33 cellular contexts compared by ENCODE assay signal in the genomic region with DNA sequence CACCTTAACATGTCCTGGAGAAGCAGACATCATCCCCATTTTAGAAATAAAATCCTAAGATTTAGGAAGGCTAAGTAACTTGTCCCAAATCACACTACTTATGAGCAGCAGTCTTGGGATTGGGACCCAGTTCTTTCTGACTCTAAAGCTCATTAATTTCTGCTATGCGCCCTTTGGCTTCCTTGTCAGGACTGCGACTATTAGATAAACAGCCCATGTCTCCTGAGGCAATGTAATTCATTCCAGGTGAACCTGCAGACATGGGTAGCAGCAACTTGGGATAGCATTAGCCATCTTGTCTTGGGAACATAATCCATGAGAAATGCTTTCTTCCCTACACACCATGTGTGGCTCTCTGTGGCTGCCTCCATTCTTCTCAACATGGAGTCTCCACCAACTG. TPM values are rescaled to one million over a fixed set of nuclear protein-coding genes. Genes with fewer than 3 reads are reported as not detected.
A peak's percentile ranks its signal among the peaks of the same experiment; 100 is the strongest.
DNase-seq lines count a peak whose midpoint lies in the region; ATAC-seq and TF ChIP-seq lines count a peak whose summit lies in the region.
"Had no signal": no experiment of that assay in that cellular context is flagged by ENCODE, and none has a peak within 500 bp of the region (broad histone marks: within the 10 kb centered on the region; RNA-seq: fewer than 3 reads in every experiment).

No MANE protein-coding gene starts in this region.

- dilution Hi-C loops in IMR-90 (cut with HindIII; ENCODE audit: low sequenced_read_pairs, unreplicated experiment), result no loop called here

- no peaks in the 10 kb centered on the region for H3K27me3 Mint-ChIP-seq in HFFc6 (ENCODE audit: insufficient read depth)
- H3K27me3 Mint-ChIP-seq: B cell; CD4-positive, alpha-beta T cell; CD4-positive, CD25-positive, alpha-beta regulatory T cell had no signal

- peaks cover 11% of the 10 kb centered on the region for H3K4me1 ChIP-seq in IMR-90 (ENCODE audit: control insufficient read depth, insufficient read depth, low read length)
- H3K4me1 ChIP-seq in trophoblast cell (ENCODE audit: control insufficient read depth in 1 of 2, insufficient read depth in 2 of 2, low read length in 2 of 2), result peaks cover 4 to 13% of the 10 kb centered on the region in 2 experiments
- H3K4me1 ChIP-seq: BLaER1; BLaER1 treated with 17β-estradiol and CSF1 and Interleukin-3, amounts not matched to agents 10 nM and 100 nM had no signal

- no peaks in the 10 kb centered on the region for H3K79me2 ChIP-seq in trophoblast cell (ENCODE audit: control insufficient read depth, insufficient read depth, low read length, poor library complexity)

- no peak overlapping the region for H3K4me3 Mint-ChIP-seq in HFFc6
- H3K4me3 Mint-ChIP-seq: B cell; CD14-positive monocyte; CD4-positive, alpha-beta memory T cell; CD4-positive, alpha-beta T cell; CD4-positive, CD25-positive, alpha-beta regulatory T cell; CD8-positive, alpha-beta memory T cell; CD8-positive, alpha-beta T cell had no signal

- ATAC-seq in IMR-90 (ENCODE audit: low read depth) (no peak), HG03457 (IDR thresholded peaks at IDR 0.05; ENCODE audit: unreplicated experiment) (no peak), left ventricle myocardium superior (no peak)
- ATAC-seq: A549; CD8-positive, alpha-beta T cell had no signal

- POLR2A ChIA-PET in IMR-90 (lab: Charles Lee; ENCODE audit: unreplicated experiment), result no interaction called here

- H4K8ac ChIP-seq in IMR-90 (ENCODE audit: low read depth in 2 of 2, low read length in 2 of 2), result no peak overlapping the region
- H4K8ac ChIP-seq in trophoblast cell (ENCODE audit: low read depth, low read length), result no peak overlapping the region

- H3K9me1 ChIP-seq in IMR-90 (ENCODE audit: insufficient read depth, low read length), result peaks cover 16% of the 10 kb centered on the region

- H3K9ac ChIP-seq in IMR-90 (ENCODE audit: low read depth, low read length) (no peak overlapping the region), trophoblast cell (ENCODE audit: low read length) (no peak overlapping the region)
- H3K9ac ChIP-seq: BLaER1; BLaER1 treated with 17β-estradiol and CSF1 and Interleukin-3, amounts not matched to agents 10 nM and 100 nM had no signal

- H4K20me1 ChIP-seq in IMR-90 (ENCODE audit: insufficient read depth, low read length), result no peaks in the 10 kb centered on the region
- H4K20me1 ChIP-seq: BLaER1; BLaER1 treated with 17β-estradiol and CSF1 and Interleukin-3, amounts not matched to agents 10 nM and 100 nM had no signal

- no peak for TF ChIP-seq CTCF in HFFc6 (IDR thresholded peaks at IDR 0.05)
- TF ChIP-seq CTCF in IMR-90 (conservative IDR thresholded peaks at IDR 0.05; ENCODE audit: low read depth, low read length), result no peak

- peak overlapping the region; percentile 30 for H2BK12ac ChIP-seq in trophoblast cell (ENCODE audit: low read length)

- peak overlapping the region; percentile 83; the same call in 1 of the 2 replicates for H3K27ac Mint-ChIP-seq in HFFc6
- H3K27ac Mint-ChIP-seq: B cell; CD14-positive monocyte; CD4-positive, alpha-beta T cell; CD4-positive, CD25-positive, alpha-beta regulatory T cell; CD8-positive, alpha-beta memory T cell; CD8-positive, alpha-beta T cell had no signal

- no peaks in the 10 kb centered on the region for H3K9me3 ChIP-seq in IMR-90 (ENCODE audit: control insufficient read depth, insufficient read depth, low read length)
- no peaks in the 10 kb centered on the region for H3K9me3 ChIP-seq in trophoblast cell (ENCODE audit: insufficient read depth, low read depth, low read length)
- H3K9me3 ChIP-seq: A549; BE2C; BLaER1; BLaER1 treated with 17β-estradiol and CSF1 and Interleukin-3, amounts not matched to agents 10 nM and 100 nM; Caco-2 had no signal

- BruUV-seq in IMR-90 (replicated peaks; lab: Mats Ljungman, UMichigan), result no TSS peak

- H3K14ac ChIP-seq in IMR-90 (replicated peaks; ENCODE audit: low read depth, low read length) (0 out of 2 replicates have a peak overlapping the region, but pooled peaks have one; percentile 2), trophoblast cell (ENCODE audit: low read length) (no peak overlapping the region)

- H2AK5ac ChIP-seq in IMR-90 (ENCODE audit: low read depth, low read length), result peak overlapping the region; percentile 80; the same call in 1 of the 2 replicates
- H2AK5ac ChIP-seq in trophoblast cell (ENCODE audit: low read length), result peak overlapping the region; percentile 51

- CTCF ChIA-PET in IMR-90 (lab: Yijun Ruan, JAX), result no interaction called here

- peak overlapping the region; percentile 30; the same call in 1 of the 3 replicates for H2BK15ac ChIP-seq in IMR-90 (ENCODE audit: low read depth, low read length)

- no peak overlapping the region for H2AK9ac ChIP-seq in IMR-90 (replicated peaks; ENCODE audit: low read depth, low read length, poor library complexity)

- no peak for TF ChIP-seq POLR2A in IMR-90 (IDR thresholded peaks at IDR 0.05; ENCODE audit: low read depth, low read length)

- no peaks in the 10 kb centered on the region for H3K9me3 Mint-ChIP-seq in HFFc6
- H3K9me3 Mint-ChIP-seq: CD4-positive, alpha-beta memory T cell; CD4-positive, alpha-beta T cell; CD4-positive, CD25-positive, alpha-beta regulatory T cell; CD8-positive, alpha-beta memory T cell; CD8-positive, alpha-beta T cell had no signal

- H3K4ac ChIP-seq in IMR-90 (ENCODE audit: low read depth, low read length) (0 out of 2 replicates have a peak overlapping the region, but pooled peaks have one; percentile 41), trophoblast cell (ENCODE audit: low read depth, low read length) (no peak overlapping the region)

- no peak overlapping the region for H3K4me3 ChIP-seq in IMR-90 (ENCODE audit: insufficient read depth, low read depth, low read length)
- H3K4me3 ChIP-seq in trophoblast cell (ENCODE audit: low read depth, low read length), result no peak overlapping the region
- H3K4me3 ChIP-seq: A549; BLaER1; BLaER1 treated with 17β-estradiol and CSF1 and Interleukin-3, amounts not matched to agents 10 nM and 100 nM had no signal

- H3K23ac ChIP-seq in IMR-90 (ENCODE audit: low read depth, low read length) (peak overlapping the region; percentile 9; the same call in 1 of the 2 replicates), trophoblast cell (ENCODE audit: low read length) (no peak overlapping the region)

- H2AFZ ChIP-seq in IMR-90 (replicated peaks; ENCODE audit: low read length, poor library complexity) (no peak overlapping the region), trophoblast cell (ENCODE audit: insufficient read depth, low read length, poor library complexity) (no peak overlapping the region)

- H2BK5ac ChIP-seq in IMR-90 (ENCODE audit: low read depth, low read length, poor library complexity, severe bottlenecking), result no peak overlapping the region
- H2BK5ac ChIP-seq in trophoblast cell (ENCODE audit: low read depth, low read length, poor library complexity), result no peak overlapping the region

- H3K4me2 ChIP-seq in IMR-90 (ENCODE audit: low read depth, low read length), result no peak overlapping the region
- no peak overlapping the region for H3K4me2 ChIP-seq in trophoblast cell (ENCODE audit: low read length)
- H3K4me2 ChIP-seq: A549; BLaER1; BLaER1 treated with 17β-estradiol and CSF1 and Interleukin-3, amounts not matched to agents 10 nM and 100 nM had no signal

- H3K27me3 ChIP-seq in IMR-90 (ENCODE audit: control insufficient read depth, insufficient read depth, low read length) (no peaks in the 10 kb centered on the region), trophoblast cell (ENCODE audit: insufficient read depth, low read length) (no peaks in the 10 kb centered on the region)
- H3K27me3 ChIP-seq: BE2C; BLaER1; BLaER1 treated with 17β-estradiol and CSF1 and Interleukin-3, amounts not matched to agents 10 nM and 100 nM had no signal

- H3K18ac ChIP-seq in IMR-90 (ENCODE audit: low read depth, low read length), result no peak overlapping the region
- H3K18ac ChIP-seq in trophoblast cell (ENCODE audit: low read length), result no peak overlapping the region

- H3K27ac ChIP-seq in IMR-90 (ENCODE audit: insufficient read depth, low read length), result no peak overlapping the region
- H3K27ac ChIP-seq in trophoblast cell (ENCODE audit: low read depth, low read length), result no peak overlapping the region
- H3K27ac ChIP-seq: 22Rv1; A549; BLaER1; BLaER1 treated with 17β-estradiol and CSF1 and Interleukin-3, amounts not matched to agents 10 nM and 100 nM; C4-2B had no signal

- no peak overlapping the region for H3K56ac ChIP-seq in IMR-90 (ENCODE audit: extremely low read depth, insufficient read depth, low read length)

- in situ Hi-C loops in IMR-90 (cut with MboI; ENCODE audit: low sequenced_read_pairs), result no loop called here

- H2BK20ac ChIP-seq in IMR-90 (ENCODE audit: low read depth, low read length), result 0 out of 2 replicates have a peak overlapping the region, but pooled peaks have one; percentile 33

- H3K36me3 ChIP-seq in IMR-90 (ENCODE audit: control insufficient read depth, insufficient read depth, low read length) (no peaks in the 10 kb centered on the region), trophoblast cell (ENCODE audit: control insufficient read depth in 1 of 2, insufficient read depth in 2 of 2, low read length in 2 of 2) (no peaks in the 10 kb centered on the region)
- H3K36me3 ChIP-seq: BE2C; BLaER1; BLaER1 treated with 17β-estradiol and CSF1 and Interleukin-3, amounts not matched to agents 10 nM and 100 nM had no signal

- no peak overlapping the region for H4K5ac ChIP-seq in IMR-90 (ENCODE audit: low read depth, low read length)

- H3K79me1 ChIP-seq in IMR-90 (ENCODE audit: low read depth in 1 of 2, low read length in 2 of 2), result no peaks in the 10 kb centered on the region; a peak in 1 of 4 replicates
- peaks cover 2% of the 10 kb centered on the region for H3K79me1 ChIP-seq in trophoblast cell (ENCODE audit: low read length)

- no CpG with 5 or more reads among the region's 2 CpGs for WGBS in IMR-90 (ENCODE audit: extremely low coverage in 2 of 2, insufficient read length in 1 of 2), 2 experiments
- no CpG with 5 or more reads among the region's 2 CpGs for WGBS in trophoblast cell (ENCODE audit: extremely low coverage, insufficient coverage, insufficient read length)

- no peak for DNase-seq in HFFc6
- DNase-seq in IMR-90, result no peak
- DNase-seq in trophoblast cell, result peak; percentile 88 to 92
- DNase-seq in NOMO-1 treated with DMSO at 0.1 percent for 48 hours (lab: John Stamatoyannopoulos, UW; ENCODE audit: unreplicated experiment), result no peak
- DNase-seq in left ventricle myocardium superior, result no peak
- DNase-seq: 8988T; ACHN; AML-193; BE2C; C1 segment of cervical spinal cord; Caco-2; Calu3; CD4-positive, alpha-beta memory T cell; CD4-positive, alpha-beta T cell; CD4-positive, CD25-positive, alpha-beta regulatory T cell; CD8-positive, alpha-beta memory T cell; CD8-positive, alpha-beta T cell; COR-L47; DMS 273 treated with DMSO at 0.1 percent for 48 hours; DMS153; DMS53; DMS79; DMS79 treated with DMSO at 0.1 percent for 48 hours; DND-41; EL had no signal

- H2BK120ac ChIP-seq in IMR-90 (ENCODE audit: low read depth, low read length) (0 out of 2 replicates have a peak overlapping the region, but pooled peaks have one; percentile 42), trophoblast cell (ENCODE audit: insufficient read depth, low read length, poor library complexity) (no peak overlapping the region)

- intact Hi-C loops in IMR-90 (cut with micrococcal nuclease) (no loop called here), left ventricle myocardium superior (cut with micrococcal nuclease) (no loop called here)

- peaks cover 98% of the 10 kb centered on the region for H3K4me1 Mint-ChIP-seq in HFFc6 (ENCODE audit: low read depth)
- H3K4me1 Mint-ChIP-seq: B cell; CD14-positive monocyte; CD4-positive, alpha-beta memory T cell; CD4-positive, CD25-positive, alpha-beta regulatory T cell; CD8-positive, alpha-beta memory T cell had no signal

- no peak overlapping the region; the same call in 1 of the 2 replicates for H4K91ac ChIP-seq in IMR-90 (ENCODE audit: insufficient read depth, low read depth, low read length)
- H4K91ac ChIP-seq in trophoblast cell (ENCODE audit: low read depth, low read length), result no peak overlapping the region

- no peak for TF ChIP-seq RAD21 in IMR-90 (IDR thresholded peaks at IDR 0.05; ENCODE audit: low read length)

- no peak overlapping the region for H4K12ac ChIP-seq in trophoblast cell (ENCODE audit: low read depth, low read length)

- H3K36me3 Mint-ChIP-seq in HFFc6 (ENCODE audit: low read depth), result no peaks in the 10 kb centered on the region; the same call in 1 of the 2 replicates
- H3K36me3 Mint-ChIP-seq: CD14-positive monocyte; CD4-positive, alpha-beta memory T cell; CD4-positive, CD25-positive, alpha-beta regulatory T cell; CD8-positive, alpha-beta T cell had no signal

RNA-seq across cellular contexts. Expression of a gene that starts 32.3 kb away (rescaled TPM):
- total RNA-seq in HFFc6 (2021; fragmentation: NEBNext Ultra II Directional; extraction: Animal tissue kit (Norgen Biotek cat#: 25700)), result 100 to 1,000 TPM; 584 to 754 (median 609) TPM
- total RNA-seq in IMR-90 (2012; rRNA removed) (283 and 326 TPM in 2 replicates), left ventricle myocardium superior (27.6 TPM)
- 130 and 134 TPM in 2 replicates for polyA plus RNA-seq in IMR-90 (2012; rRNA removed)
- 90.0 and 130 TPM in 2 replicates for polyA plus RNA-seq in IMR-90 (2012; cell fraction: cytosol; rRNA removed)
- 150 and 261 TPM in 2 replicates for polyA plus RNA-seq in IMR-90 (2012; cell fraction: nucleus; rRNA removed; ENCODE audit: low replicate concordance)
- polyA plus RNA-seq in trophoblast cell (2013), result 4.4 and 5.3 TPM in 2 replicates
- polyA plus RNA-seq: CD14-positive monocyte; CD4-positive, alpha-beta memory T cell; CD4-positive, CD25-positive, alpha-beta regulatory T cell had no signal

Comparison
In these comparisons a context has a peak if more than half of its experiments do, and no peak if none do; other contexts are left out.
1. DNase-seq: peak in trophoblast cell (2 of 2); none in HFFc6 (single experiment), IMR-90 (single experiment), NOMO-1 treated with DMSO at 0.1 percent for 48 hours (single experiment) and left ventricle myocardium superior (single experiment).